ENCODE assay signal across 13 cellular contexts in the genomic region with DNA sequence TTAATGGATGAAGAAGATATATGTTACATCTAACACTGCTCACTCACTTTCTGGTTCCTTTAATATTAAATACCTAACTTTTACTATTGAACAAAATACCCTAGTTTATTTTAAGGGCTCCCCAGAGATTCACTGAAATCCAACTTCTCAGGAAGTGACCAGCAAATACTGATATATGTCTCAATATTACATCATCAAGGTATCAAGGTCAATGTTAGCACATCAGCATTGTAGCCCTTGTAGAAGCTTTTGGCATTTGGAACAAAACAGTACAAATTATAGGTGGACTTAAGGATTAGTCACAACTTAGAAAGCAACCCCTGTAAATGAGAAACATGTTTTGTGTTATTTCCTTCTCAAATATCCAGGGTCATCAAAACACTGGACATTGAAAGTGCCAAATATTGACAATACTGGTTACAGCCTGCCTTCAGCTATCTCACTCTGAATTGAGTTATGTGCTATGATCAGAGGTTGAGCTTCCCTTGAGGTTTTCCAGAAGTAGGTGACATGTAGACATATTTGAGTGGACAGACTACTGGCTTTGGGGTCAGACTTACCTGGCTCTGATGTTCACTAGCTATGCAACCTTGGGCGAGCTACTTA. TPM values are rescaled to one million over a fixed set of nuclear protein-coding genes. Genes with fewer than 3 reads are reported as not detected.
DNase-seq lines count a peak whose midpoint lies in the region; ATAC-seq and TF ChIP-seq lines count a peak whose summit lies in the region.
"Had no signal": no experiment of that assay in that cellular context is flagged by ENCODE, and none has a peak within 500 bp of the region (broad histone marks: within the 10 kb centered on the region; RNA-seq: fewer than 3 reads in every experiment).

No MANE protein-coding gene starts in this region.

- H3K36me3 Mint-ChIP-seq in CD8-positive, alpha-beta memory T cell = peaks cover 0 to 12% (median 1%) of the 10 kb centered on the region in 3 donors
- H3K36me3 Mint-ChIP-seq in activated T-helper 17 cell treated with anti-CD3 and anti-CD28 coated beads, Interleukin-2, amount 50 U/mL, for 72 hours (ENCODE audit: low read depth) = peaks cover 16% of the 10 kb centered on the region
- H3K36me3 Mint-ChIP-seq in natural killer cell = no peaks in the 10 kb centered on the region
- H3K36me3 Mint-ChIP-seq in activated CD4-positive, alpha-beta memory T cell treated with anti-CD3 and anti-CD28 coated beads, Interleukin-2, amount 10 ng/mL, durations not matched to agents 7 days and 5 days (ENCODE audit: low read depth) = peaks cover 11% of the 10 kb centered on the region
- H3K36me3 Mint-ChIP-seq: mesothelial cell of epicardium had no signal

- H3K27me3 ChIP-seq in CD8-positive, alpha-beta memory T cell (ENCODE audit: insufficient read depth, low read length, poor library complexity, severe bottlenecking) = no peaks in the 10 kb centered on the region

- no peaks in the 10 kb centered on the region for H3K36me3 ChIP-seq in CD8-positive, alpha-beta memory T cell (ENCODE audit: insufficient read depth, low read length)

- H3K27ac Mint-ChIP-seq in CD8-positive, alpha-beta memory T cell = peak overlapping the region in 2 of 8 donors; percentile 22 to 59
- H3K27ac Mint-ChIP-seq in activated T-helper 17 cell treated with anti-CD3 and anti-CD28 coated beads, Interleukin-2, amount 50 U/mL, for 72 hours = no peak overlapping the region
- peak overlapping the region in 1 of 2 donors; percentile 64 for H3K27ac Mint-ChIP-seq in natural killer cell
- H3K27ac Mint-ChIP-seq in activated CD4-positive, alpha-beta memory T cell treated with anti-CD3 and anti-CD28 coated beads, Interleukin-2, amount 10 ng/mL, durations not matched to agents 7 days and 5 days = no peak overlapping the region
- H3K27ac Mint-ChIP-seq: mesothelial cell of epicardium, progenitor cell of endocrine pancreas had no signal

- TF ChIP-seq CTCF in AG10803 (conservative IDR thresholded peaks at IDR 0.05; ENCODE audit: low read length) = no peak
- no peak for TF ChIP-seq CTCF in natural killer cell (IDR thresholded peaks at IDR 0.05)

- peaks cover 20% of the 10 kb centered on the region for H3K4me1 ChIP-seq in CD8-positive, alpha-beta memory T cell (ENCODE audit: insufficient read depth, low read length)

- peak overlapping the region in 4 of 7 donors; percentile 34 to 82 (median 60) for H3K4me3 Mint-ChIP-seq in CD8-positive, alpha-beta memory T cell
- H3K4me3 Mint-ChIP-seq in activated T-helper 17 cell treated with anti-CD3 and anti-CD28 coated beads, Interleukin-2, amount 50 U/mL, for 72 hours = peak overlapping the region; percentile 77
- H3K4me3 Mint-ChIP-seq in natural killer cell = peak overlapping the region; percentile 77
- H3K4me3 Mint-ChIP-seq in activated CD4-positive, alpha-beta memory T cell treated with anti-CD3 and anti-CD28 coated beads, Interleukin-2, amount 10 ng/mL, durations not matched to agents 7 days and 5 days = no peak overlapping the region
- H3K4me3 Mint-ChIP-seq: mesothelial cell of epicardium had no signal

- CTCF ChIA-PET in CD8-positive, alpha-beta memory T cell (lab: Charles Lee) = interaction anchor here (1.3 to 1.6 kb wide), 2 partner anchors 9 to 65 kb away, joined by 4 to 5 read pairs; a partner anchor contains a TSS
- CTCF ChIA-PET in activated CD4-positive, alpha-beta memory T cell treated with anti-CD3 and anti-CD28 coated beads, Interleukin-2, amount 10 ng/mL, durations not matched to agents 7 days and 5 days (lab: Charles Lee) = interaction anchor here (0.5 to 6.6 kb wide), 4 partner anchors 9 to 144 kb away, joined by 3 to 45 read pairs (median 4); a partner anchor contains a TSS

- intact Hi-C loops in natural killer cell (cut with micrococcal nuclease) = no loop called here

- H3K4me1 Mint-ChIP-seq in CD8-positive, alpha-beta memory T cell = peaks cover 17 to 33% (median 25%) of the 10 kb centered on the region in 3 donors
- peaks cover 16% of the 10 kb centered on the region for H3K4me1 Mint-ChIP-seq in activated T-helper 17 cell treated with anti-CD3 and anti-CD28 coated beads, Interleukin-2, amount 50 U/mL, for 72 hours
- H3K4me1 Mint-ChIP-seq in natural killer cell = peaks cover 9 to 18% of the 10 kb centered on the region in 2 donors
- peaks cover 33% of the 10 kb centered on the region for H3K4me1 Mint-ChIP-seq in activated CD4-positive, alpha-beta memory T cell treated with anti-CD3 and anti-CD28 coated beads, Interleukin-2, amount 10 ng/mL, durations not matched to agents 7 days and 5 days

- no peaks in the 10 kb centered on the region for H3K9me3 Mint-ChIP-seq in CD8-positive, alpha-beta memory T cell
- no peaks in the 10 kb centered on the region for H3K9me3 Mint-ChIP-seq in activated T-helper 17 cell treated with anti-CD3 and anti-CD28 coated beads, Interleukin-2, amount 50 U/mL, for 72 hours
- H3K9me3 Mint-ChIP-seq in natural killer cell = no peaks in the 10 kb centered on the region
- H3K9me3 Mint-ChIP-seq in activated CD4-positive, alpha-beta memory T cell treated with anti-CD3 and anti-CD28 coated beads, Interleukin-2, amount 10 ng/mL, durations not matched to agents 7 days and 5 days = no peaks in the 10 kb centered on the region
- H3K9me3 Mint-ChIP-seq: mesothelial cell of epicardium had no signal

- POLR2A ChIA-PET in CD8-positive, alpha-beta memory T cell (lab: Charles Lee) = no interaction called here
- POLR2A ChIA-PET in activated CD4-positive, alpha-beta memory T cell treated with anti-CD3 and anti-CD28 coated beads, Interleukin-2, amount 10 ng/mL, durations not matched to agents 7 days and 5 days (lab: Charles Lee) = interaction anchor here (0.8 to 1.4 kb wide), 3 partner anchors 8 to 14 kb away, joined by 3 to 8 read pairs (median 3); a partner anchor contains a TSS

- ATAC-seq in activated T-helper 17 cell treated with anti-CD3 and anti-CD28 coated beads, Interleukin-2, amount 50 U/mL, for 72 hours (replicated peaks) = no peak
- no peak for ATAC-seq in natural killer cell
- no peak for ATAC-seq in GM18873 (IDR thresholded peaks at IDR 0.05; ENCODE audit: low FRiP score, unreplicated experiment)

- H3K27me3 Mint-ChIP-seq in CD8-positive, alpha-beta memory T cell = no peaks in the 10 kb centered on the region
- no peaks in the 10 kb centered on the region for H3K27me3 Mint-ChIP-seq in activated T-helper 17 cell treated with anti-CD3 and anti-CD28 coated beads, Interleukin-2, amount 50 U/mL, for 72 hours
- H3K27me3 Mint-ChIP-seq in natural killer cell (ENCODE audit: low read depth in 2 of 2) = no peaks in the 10 kb centered on the region
- no peaks in the 10 kb centered on the region for H3K27me3 Mint-ChIP-seq in activated CD4-positive, alpha-beta memory T cell treated with anti-CD3 and anti-CD28 coated beads, Interleukin-2, amount 10 ng/mL, durations not matched to agents 7 days and 5 days

- H3K9me3 ChIP-seq in CD8-positive, alpha-beta memory T cell (ENCODE audit: low read length) = no peaks in the 10 kb centered on the region

- no peak overlapping the region for H3K4me3 ChIP-seq in AG10803 (ENCODE audit: low read length)
- H3K4me3 ChIP-seq in CD8-positive, alpha-beta memory T cell (ENCODE audit: low read length) = no peak overlapping the region

- H3K27ac ChIP-seq in CD8-positive, alpha-beta memory T cell (ENCODE audit: low read depth, low read length) = no peak overlapping the region

- DNase-seq in AG10803 (ENCODE audit: low read depth) = peak; percentile 41
- DNase-seq in CD8-positive, alpha-beta memory T cell = no peak
- no peak for DNase-seq in natural killer cell
- no peak for DNase-seq in activated effector memory CD4-positive, alpha-beta T cell treated with anti-CD3 and anti-CD28 coated beads, Interleukin-2, amount 50 U/mL, for 16 hours
- DNase-seq in activated CD4-positive, alpha-beta memory T cell treated with anti-CD3 and anti-CD28 coated beads, Interleukin-2, amount 10 ng/mL, durations not matched to agents 7 days and 5 days = no peak
- DNase-seq: activated gamma-delta T cell treated with Interleukin-2 at 50 U/mL for 16 hours, NCI-H1694, NCI-H524 treated with DMSO at 0.1 percent for 48 hours, T1000 had no signal

RNA-seq across cellular contexts. Expression of a gene that starts 1.9 kb away (rescaled TPM):
- total RNA-seq in CD8-positive, alpha-beta memory T cell = 10 to 100 TPM; 41.9 to 42.1 TPM
- polyA plus RNA-seq in CD8-positive, alpha-beta memory T cell = 21.5 TPM
- total RNA-seq in activated T-helper 17 cell treated with anti-CD3 and anti-CD28 coated beads, Interleukin-2, amount 50 U/mL, for 72 hours = 10 to 100 TPM; 31.1 to 33.3 TPM
- total RNA-seq in natural killer cell = 10 to 100 TPM; 35.7 to 46.8 (median 41.6) TPM
- total RNA-seq in activated CD4-positive, alpha-beta memory T cell treated with anti-CD3 and anti-CD28 coated beads, Interleukin-2, amount 10 ng/mL, durations not matched to agents 7 days and 5 days = 10 to 100 TPM; 33.0 to 33.2 TPM

RNA-seq across cellular contexts. Expression of a gene that starts 8.3 kb away (rescaled TPM):
- 10 to 100 TPM; 46.5 to 48.5 TPM for total RNA-seq in CD8-positive, alpha-beta memory T cell
- 48.4 TPM for polyA plus RNA-seq in CD8-positive, alpha-beta memory T cell
- 10 to 100 TPM; 53.2 to 59.3 TPM for total RNA-seq in activated T-helper 17 cell treated with anti-CD3 and anti-CD28 coated beads, Interleukin-2, amount 50 U/mL, for 72 hours
- total RNA-seq in natural killer cell = 10 to 100 TPM; 36.9 to 43.0 (median 37.6) TPM
- 10 to 100 TPM; 68.2 to 75.6 TPM for total RNA-seq in activated CD4-positive, alpha-beta memory T cell treated with anti-CD3 and anti-CD28 coated beads, Interleukin-2, amount 10 ng/mL, durations not matched to agents 7 days and 5 days

RNA-seq across cellular contexts. Expression of a gene that starts 58.8 kb away (rescaled TPM):
- 10 to 100 TPM; 13.9 to 16.0 TPM for total RNA-seq in CD8-positive, alpha-beta memory T cell
- polyA plus RNA-seq in CD8-positive, alpha-beta memory T cell = 39.5 TPM
- total RNA-seq in activated T-helper 17 cell treated with anti-CD3 and anti-CD28 coated beads, Interleukin-2, amount 50 U/mL, for 72 hours = 1 to 10 TPM; 5.4 to 7.6 TPM
- 10 to 100 TPM; 32.5 to 34.1 (median 34.1) TPM for total RNA-seq in natural killer cell
- total RNA-seq in activated CD4-positive, alpha-beta memory T cell treated with anti-CD3 and anti-CD28 coated beads, Interleukin-2, amount 10 ng/mL, durations not matched to agents 7 days and 5 days = 10 to 100 TPM; 13.1 to 14.9 TPM
